ENCODE assay signal across 30 cellular contexts in the genomic region with DNA sequence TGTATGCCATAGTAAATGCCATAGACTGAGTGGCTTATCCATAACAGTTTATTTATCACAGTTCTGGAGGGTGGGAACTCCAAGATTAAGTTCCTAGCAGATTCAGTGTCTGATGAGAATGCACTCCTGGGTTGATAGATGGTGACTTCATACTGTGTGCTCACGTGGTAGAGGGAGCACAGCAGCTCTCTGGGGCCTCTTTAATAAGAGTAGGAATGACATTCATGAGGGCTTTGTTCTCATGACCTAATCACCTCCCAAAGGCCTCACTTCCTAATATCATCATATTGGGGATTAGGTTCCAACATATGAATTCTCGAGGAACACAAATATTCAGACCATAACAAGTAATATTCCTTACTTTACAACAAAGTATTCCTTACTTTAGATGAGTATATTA.
DNase-seq lines count a peak whose midpoint lies in the region; ATAC-seq, FAIRE-seq and TF ChIP-seq lines count a peak whose summit lies in the region.
"Had no signal": no experiment of that assay in that cellular context is flagged by ENCODE, and none has a peak within 500 bp of the region (broad histone marks: within the 10 kb centered on the region; RNA-seq: fewer than 3 reads in every experiment).

No MANE protein-coding gene starts in this region.

- DNase-seq in brain microvascular endothelial cell (peak; percentile 35), fibroblast of pulmonary artery (ENCODE audit: low read depth) (peak; percentile 10), retinal pigment epithelial cell (ENCODE audit: low read depth) (peak; percentile 59), pancreas (no peak), adrenal gland (no peak)
- no peak for DNase-seq in stimulated activated CD4-positive, alpha-beta T cell treated with anti-CD3 and anti-CD28 coated beads, Interleukin-4, amount 100 ng/mL, for 4 hours
- DNase-seq: AML-193; CD4-positive, alpha-beta T cell; H9; HFFc6; NCI-H1048; NCI-H1417; NCI-H1694 treated with DMSO at 0.1 percent for 48 hours; NCI-H2081; NCI-H2171; NCI-H226; NCI-H510A; NCI-H774; SIG-M5 had no signal

- WGBS in pancreas, 2 donors, result 89 to 92% methylated on average over 2 of the region's 2 CpGs
- 78 to 88% (median 83%) methylated on average over 2 of the region's 2 CpGs for WGBS in adrenal gland, 4 donors

- no peak overlapping the region for H3K4me3 ChIP-seq in HEK293 (ENCODE audit: low read depth, low read length)
- no peak overlapping the region for H3K4me3 ChIP-seq in brain microvascular endothelial cell (ENCODE audit: low read depth, low read length)
- no peak overlapping the region for H3K4me3 ChIP-seq in fibroblast of pulmonary artery (replicated peaks; ENCODE audit: low read depth, low read length)
- H3K4me3 ChIP-seq in retinal pigment epithelial cell (ENCODE audit: low read length), result no peak overlapping the region
- H3K4me3 ChIP-seq in pancreas, result no peak overlapping the region
- H3K4me3 ChIP-seq in adrenal gland, result no peak overlapping the region
- H3K4me3 ChIP-seq: BLaER1 treated with 17β-estradiol and CSF1 and Interleukin-3, amounts not matched to agents 10 nM and 100 nM; GM12878; GM23338; SK-N-MC had no signal

- H3K36me3 ChIP-seq in HEK293 (ENCODE audit: control insufficient read depth in 2 of 2, insufficient read depth in 1 of 2, low read length in 2 of 2) (no peaks in the 10 kb centered on the region), brain microvascular endothelial cell (replicated peaks) (no peaks in the 10 kb centered on the region), pancreas (no peaks in the 10 kb centered on the region), adrenal gland (replicated peaks in 1 of 2) (no peaks in the 10 kb centered on the region)
- H3K36me3 ChIP-seq: BLaER1 treated with 17β-estradiol and CSF1 and Interleukin-3, amounts not matched to agents 10 nM and 100 nM had no signal

- FAIRE-seq in pancreas (lab: Jason Lieb, UNC), result no peak
- FAIRE-seq: A204.1, D721Med, G401.6, GM12878, RCC 7860 had no signal

- H3K27me3 ChIP-seq in brain microvascular endothelial cell (replicated peaks) (no peaks in the 10 kb centered on the region), pancreas (no peaks in the 10 kb centered on the region), adrenal gland (no peaks in the 10 kb centered on the region)
- H3K27me3 ChIP-seq: BLaER1 treated with 17β-estradiol and CSF1 and Interleukin-3, amounts not matched to agents 10 nM and 100 nM had no signal

- POLR2A ChIA-PET in HEK293 (lab: Yijun Ruan, JAX), result no interaction called here

- TF ChIP-seq CTCF in HEK293 (tag by site-specific recombination; IDR thresholded peaks at IDR 0.05), result no peak
- no peak for TF ChIP-seq CTCF in brain microvascular endothelial cell (IDR thresholded peaks at IDR 0.05; ENCODE audit: low read depth, low read length, missing control alignments)
- TF ChIP-seq CTCF in fibroblast of pulmonary artery (IDR thresholded peaks at IDR 0.05; ENCODE audit: low read length, missing control alignments), result no peak
- TF ChIP-seq CTCF in retinal pigment epithelial cell (conservative IDR thresholded peaks at IDR 0.05; ENCODE audit: low read depth, low read length), result no peak
- TF ChIP-seq CTCF in pancreas (IDR thresholded peaks at IDR 0.05), result no peak
- no peak for TF ChIP-seq CTCF in adrenal gland (IDR thresholded peaks at IDR 0.05)

- intact Hi-C loops in pancreas (cut with DNase I), result no loop called here
- intact Hi-C loops in adrenal gland (cut with DNase I), result no loop called here

- no peaks in the 10 kb centered on the region for H3K9me3 ChIP-seq in HEK293 (ENCODE audit: control insufficient read depth, insufficient read depth, low read depth, low read length)
- H3K9me3 ChIP-seq in pancreas, result no peaks in the 10 kb centered on the region
- H3K9me3 ChIP-seq in adrenal gland (replicated peaks in 1 of 3), result no peaks in the 10 kb centered on the region

- ATAC-seq in HG02798 (IDR thresholded peaks at IDR 0.05; ENCODE audit: poor library complexity, unreplicated experiment), result no peak
- ATAC-seq in pancreas, result no peak
- ATAC-seq: GM12878, GM23338 had no signal

- H3K4me1 ChIP-seq in HEK293 (ENCODE audit: control insufficient read depth, insufficient read depth, low read length), result peaks cover under 1% of the 10 kb centered on the region; the same call in 1 of the 2 replicates
- no peaks in the 10 kb centered on the region for H3K4me1 ChIP-seq in pancreas
- no peaks in the 10 kb centered on the region for H3K4me1 ChIP-seq in adrenal gland (replicated peaks in 1 of 2)

- TF ChIP-seq POLR2A in adrenal gland (IDR thresholded peaks at IDR 0.05), result no peak

- CTCF ChIA-PET in HEK293 (lab: Yijun Ruan, JAX), result no interaction called here

- H3K27ac ChIP-seq in HEK293 (ENCODE audit: extremely low read depth, low read depth, low read length) (no peak overlapping the region), brain microvascular endothelial cell (no peak overlapping the region), pancreas (no peak overlapping the region), adrenal gland (no peak overlapping the region)
- H3K27ac ChIP-seq: BLaER1 treated with 17β-estradiol and CSF1 and Interleukin-3, amounts not matched to agents 10 nM and 100 nM; HL-60; SK-N-MC had no signal

- in situ Hi-C loops in brain microvascular endothelial cell (cut with HindIII; ENCODE audit: low pct_ligation_motif_present, low sequenced_read_pairs), result no loop called here

TF ChIP-seq in HEK293, 187 proteins besides CTCF, POLR2A, EP300 and RAD21:
- TF ChIP-seq ZNF366 (tag by site-specific recombination; conservative IDR thresholded peaks at IDR 0.05) (peak; percentile 35; the same call in 1 of the 2 replicates), ZNF629 (tag by site-specific recombination; IDR thresholded peaks at IDR 0.05) (peak; percentile 58), ZNF24 (tag by site-specific recombination; IDR thresholded peaks at IDR 0.05) (no peak), ZBTB21 (tag by site-specific recombination; IDR thresholded peaks at IDR 0.05) (peak; percentile 14; the same call in 1 of the 2 replicates), ZNF548 (tag by site-specific recombination; IDR thresholded peaks at IDR 0.05) (no peak), ZNF600 (tag by site-specific recombination; IDR thresholded peaks at IDR 0.05) (peak; percentile 66; the same call in 1 of the 2 replicates)
- TF ChIP-seq, protein P1, sequence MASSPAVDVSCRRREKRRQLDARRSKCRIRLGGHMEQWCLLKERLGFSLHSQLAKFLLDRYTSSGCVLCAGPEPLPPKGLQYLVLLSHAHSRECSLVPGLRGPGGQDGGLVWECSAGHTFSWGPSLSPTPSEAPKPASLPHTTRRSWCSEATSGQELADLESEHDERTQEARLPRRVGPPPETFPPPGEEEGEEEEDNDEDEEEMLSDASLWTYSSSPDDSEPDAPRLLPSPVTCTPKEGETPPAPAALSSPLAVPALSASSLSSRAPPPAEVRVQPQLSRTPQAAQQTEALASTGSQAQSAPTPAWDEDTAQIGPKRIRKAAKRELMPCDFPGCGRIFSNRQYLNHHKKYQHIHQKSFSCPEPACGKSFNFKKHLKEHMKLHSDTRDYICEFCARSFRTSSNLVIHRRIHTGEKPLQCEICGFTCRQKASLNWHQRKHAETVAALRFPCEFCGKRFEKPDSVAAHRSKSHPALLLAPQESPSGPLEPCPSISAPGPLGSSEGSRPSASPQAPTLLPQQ (tag by site-specific recombination; IDR thresholded peaks at IDR 0.05), result peak; percentile 34; the same call in 1 of the 2 replicates
- TF ChIP-seq, protein P2, sequence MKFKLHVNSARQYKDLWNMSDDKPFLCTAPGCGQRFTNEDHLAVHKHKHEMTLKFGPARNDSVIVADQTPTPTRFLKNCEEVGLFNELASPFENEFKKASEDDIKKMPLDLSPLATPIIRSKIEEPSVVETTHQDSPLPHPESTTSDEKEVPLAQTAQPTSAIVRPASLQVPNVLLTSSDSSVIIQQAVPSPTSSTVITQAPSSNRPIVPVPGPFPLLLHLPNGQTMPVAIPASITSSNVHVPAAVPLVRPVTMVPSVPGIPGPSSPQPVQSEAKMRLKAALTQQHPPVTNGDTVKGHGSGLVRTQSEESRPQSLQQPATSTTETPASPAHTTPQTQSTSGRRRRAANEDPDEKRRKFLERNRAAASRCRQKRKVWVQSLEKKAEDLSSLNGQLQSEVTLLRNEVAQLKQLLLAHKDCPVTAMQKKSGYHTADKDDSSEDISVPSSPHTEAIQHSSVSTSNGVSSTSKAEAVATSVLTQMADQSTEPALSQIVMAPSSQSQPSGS (tag by site-specific recombination; IDR thresholded peaks at IDR 0.05; ENCODE audit: low read depth), result peak; percentile 24; the same call in 1 of the 2 replicates

Comparison
In these comparisons a context has a peak if more than half of its experiments do, and no peak if none do; other contexts are left out.
1. DNase-seq: peak in brain microvascular endothelial cell (single experiment), fibroblast of pulmonary artery (single experiment) and retinal pigment epithelial cell (single experiment); none in pancreas (0 of 6), adrenal gland (0 of 7) and stimulated activated CD4-positive, alpha-beta T cell treated with anti-CD3 and anti-CD28 coated beads, Interleukin-4, amount 100 ng/mL, for 4 hours (0 of 2).